ENCODE assay signal across 1 cellular context in the genomic region with DNA sequence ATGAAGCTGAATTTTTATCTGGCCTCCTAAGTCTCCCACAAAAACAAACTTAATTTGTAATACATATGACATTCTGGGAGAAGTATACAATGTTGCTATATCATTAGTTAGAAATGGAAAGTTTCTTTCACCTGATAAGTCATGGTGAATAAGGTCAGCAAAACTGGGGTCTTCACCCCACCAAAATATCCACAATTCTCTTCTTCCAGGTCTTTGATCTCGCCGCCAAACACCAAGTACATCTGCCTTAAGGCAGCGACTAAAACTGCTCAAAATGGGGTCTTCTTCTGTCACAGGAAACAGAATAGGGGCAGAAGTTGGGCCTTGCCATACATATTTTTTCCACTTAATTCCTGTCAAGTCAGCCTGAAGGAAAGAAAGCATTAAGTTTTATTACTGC.
TF ChIP-seq lines count a peak whose summit lies in the region.

No MANE protein-coding gene starts in this region.

TF ChIP-seq in K562, 482 proteins besides CTCF, POLR2A, EP300 and RAD21 (continued from another document):
- TF ChIP-seq XRCC3 (IDR thresholded peaks at IDR 0.05) (no peak), ZNF408 (CRISPR knock-in tag; IDR thresholded peaks at IDR 0.05; ENCODE audit: low read depth) (no peak), PKNOX1 (IDR thresholded peaks at IDR 0.05) (no peak), ARID1B (IDR thresholded peaks at IDR 0.05) (no peak), CLOCK (CRISPR knock-in tag; IDR thresholded peaks at IDR 0.05; ENCODE audit: borderline replicate concordance) (no peak), ATF4 (CRISPR knock-in tag; IDR thresholded peaks at IDR 0.05) (no peak), CTBP1 (IDR thresholded peaks at IDR 0.05; ENCODE audit: borderline replicate concordance) (no peak), ADNP (tag; IDR thresholded peaks at IDR 0.05) (no peak)
- TF ChIP-seq, protein P1, sequence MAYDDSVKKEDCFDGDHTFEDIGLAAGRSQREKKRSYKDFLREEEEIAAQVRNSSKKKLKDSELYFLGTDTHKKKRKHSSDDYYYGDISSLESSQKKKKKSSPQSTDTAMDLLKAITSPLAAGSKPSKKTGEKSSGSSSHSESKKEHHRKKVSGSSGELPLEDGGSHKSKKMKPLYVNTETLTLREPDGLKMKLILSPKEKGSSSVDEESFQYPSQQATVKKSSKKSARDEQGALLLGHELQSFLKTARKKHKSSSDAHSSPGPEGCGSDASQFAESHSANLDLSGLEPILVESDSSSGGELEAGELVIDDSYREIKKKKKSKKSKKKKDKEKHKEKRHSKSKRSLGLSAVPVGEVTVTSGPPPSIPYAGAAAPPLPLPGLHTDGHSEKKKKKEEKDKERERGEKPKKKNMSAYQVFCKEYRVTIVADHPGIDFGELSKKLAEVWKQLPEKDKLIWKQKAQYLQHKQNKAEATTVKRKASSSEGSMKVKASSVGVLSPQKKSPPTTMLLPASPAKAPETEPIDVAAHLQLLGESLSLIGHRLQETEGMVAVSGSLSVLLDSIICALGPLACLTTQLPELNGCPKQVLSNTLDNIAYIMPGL (CRISPR knock-in tag; IDR thresholded peaks at IDR 0.05) = no peak
